8 cellular contexts compared by ENCODE assay signal in the genomic region with DNA sequence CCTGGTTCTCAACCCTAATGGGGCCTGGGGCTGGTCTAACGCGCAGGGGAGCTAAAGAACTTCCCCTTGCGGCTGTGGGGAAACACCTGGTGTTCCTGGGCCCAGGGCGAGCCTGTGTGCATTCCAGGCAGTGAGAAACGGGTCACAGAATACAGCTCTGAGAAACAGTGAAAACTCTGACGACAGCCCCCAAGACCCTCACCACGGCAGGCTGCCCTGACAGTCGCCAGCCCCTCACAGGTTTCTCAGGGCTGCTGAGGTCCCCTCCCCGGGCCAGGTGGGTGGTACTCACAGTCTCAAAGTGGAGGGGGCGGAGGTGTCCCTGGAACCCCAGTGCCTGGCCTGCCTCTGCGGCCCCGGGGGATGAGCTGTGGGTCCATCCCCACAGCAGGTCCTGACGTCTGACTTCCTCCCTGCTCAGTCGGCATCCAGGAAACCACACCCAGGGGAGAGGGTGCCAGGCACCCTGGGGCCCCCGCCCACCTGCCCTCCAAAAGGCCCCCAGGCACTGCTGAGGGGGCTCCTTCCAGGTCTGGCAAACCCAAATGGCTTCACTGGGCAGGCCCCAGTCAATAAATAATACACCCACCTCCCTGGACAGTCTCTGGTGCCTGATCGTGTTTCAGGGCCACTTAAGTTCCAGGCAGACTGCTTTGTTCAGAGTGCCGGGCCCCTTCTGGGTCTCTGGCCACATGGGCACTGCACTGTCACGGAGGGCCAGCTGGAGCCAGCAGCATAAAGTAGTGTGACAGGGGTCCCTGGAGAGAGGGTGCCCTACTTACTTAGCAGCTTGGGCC. TPM values are rescaled to one million over a fixed set of nuclear protein-coding genes. Genes with fewer than 3 reads are reported as not detected.
DNase-seq lines count a peak whose midpoint lies in the region; ATAC-seq and TF ChIP-seq lines count a peak whose summit lies in the region.

No MANE protein-coding gene starts in this region.

- ATAC-seq in GM21717 (IDR thresholded peaks at IDR 0.05; ENCODE audit: unreplicated experiment) (peak; percentile 25), GM18519 (IDR thresholded peaks at IDR 0.05; ENCODE audit: low FRiP score, unreplicated experiment) (no peak), HG03469 (IDR thresholded peaks at IDR 0.05; ENCODE audit: unreplicated experiment) (no peak)
- ATAC-seq in activated naive CD4-positive, alpha-beta T cell treated with anti-CD3 and anti-CD28 coated beads, Interleukin-2, amount 50 U/mL, for 72 hours = peak; percentile 9 to 26
- peak; percentile 44 to 57 for ATAC-seq in naive thymus-derived CD8-positive, alpha-beta T cell

- H3K27ac Mint-ChIP-seq in activated naive CD4-positive, alpha-beta T cell treated with anti-CD3 and anti-CD28 coated beads, Interleukin-2, amount 50 U/mL, for 72 hours = peak overlapping the region; percentile 92 to 97
- H3K27ac Mint-ChIP-seq in naive thymus-derived CD8-positive, alpha-beta T cell = peak overlapping the region; percentile 95 to 99 (median 99)
- no peak overlapping the region for H3K27ac Mint-ChIP-seq in mesothelial cell of epicardium

- H3K9me3 Mint-ChIP-seq in activated naive CD4-positive, alpha-beta T cell treated with anti-CD3 and anti-CD28 coated beads, Interleukin-2, amount 50 U/mL, for 72 hours = no peaks in the 10 kb centered on the region
- no peaks in the 10 kb centered on the region for H3K9me3 Mint-ChIP-seq in naive thymus-derived CD8-positive, alpha-beta T cell
- no peaks in the 10 kb centered on the region for H3K9me3 Mint-ChIP-seq in mesothelial cell of epicardium

- in situ Hi-C loops in G401 (cut with HindIII; ENCODE audit: low sequenced_read_pairs) = no loop called here

- no peaks in the 10 kb centered on the region for H3K27me3 Mint-ChIP-seq in naive thymus-derived CD8-positive, alpha-beta T cell
- no peaks in the 10 kb centered on the region for H3K27me3 Mint-ChIP-seq in mesothelial cell of epicardium (ENCODE audit: low read depth)

- peak; percentile 52 for DNase-seq in NCI-H524 treated with DMSO at 0.1 percent for 48 hours (lab: John Stamatoyannopoulos, UW)
- peak; percentile 30 to 85 for DNase-seq in activated naive CD4-positive, alpha-beta T cell treated with anti-CD3 and anti-CD28 coated beads, Interleukin-2, amount 50 U/mL, for 72 hours (ENCODE audit: low spot score in 2 of 2)
- peak; percentile 30 to 77 (median 60) for DNase-seq in naive thymus-derived CD8-positive, alpha-beta T cell
- DNase-seq in G401 (ENCODE audit: low spot score) = no peak
- no peak for DNase-seq in mesothelial cell of epicardium (ENCODE audit: low spot score in 2 of 2, unreplicated experiment in 2 of 2)

- peaks cover 45 to 77% (median 67%) of the 10 kb centered on the region in 4 donors for H3K4me1 Mint-ChIP-seq in naive thymus-derived CD8-positive, alpha-beta T cell
- peaks cover 11% of the 10 kb centered on the region for H3K4me1 Mint-ChIP-seq in mesothelial cell of epicardium

- POLR2A ChIA-PET in naive thymus-derived CD8-positive, alpha-beta T cell (lab: Charles Lee) = interaction anchor here (0.6 to 2.4 kb wide), 9 partner anchors 10 to 1867 kb away, joined by 3 to 17 read pairs (median 4); partner anchors contain the start of gene RAF1

- no peak for TF ChIP-seq CTCF in mesothelial cell of epicardium (IDR thresholded peaks at IDR 0.05; ENCODE audit: unreplicated experiment)

- H3K36me3 Mint-ChIP-seq in activated naive CD4-positive, alpha-beta T cell treated with anti-CD3 and anti-CD28 coated beads, Interleukin-2, amount 50 U/mL, for 72 hours = peaks cover 0 to 18% of the 10 kb centered on the region in 2 donors
- peaks cover 0 to 5% (median 0%) of the 10 kb centered on the region in 3 donors for H3K36me3 Mint-ChIP-seq in naive thymus-derived CD8-positive, alpha-beta T cell
- H3K36me3 Mint-ChIP-seq in mesothelial cell of epicardium = no peaks in the 10 kb centered on the region

- peak overlapping the region; percentile 80 to 98 (median 90) for H3K4me3 Mint-ChIP-seq in naive thymus-derived CD8-positive, alpha-beta T cell
- no peak overlapping the region for H3K4me3 Mint-ChIP-seq in mesothelial cell of epicardium

RNA-seq across cellular contexts. Expression of gene IQSEC1, which starts 57.7 kb away (rescaled TPM):
- total RNA-seq in activated naive CD4-positive, alpha-beta T cell treated with anti-CD3 and anti-CD28 coated beads, Interleukin-2, amount 50 U/mL, for 72 hours = 10 to 100 TPM; 25.0 to 37.1 TPM
- total RNA-seq in naive thymus-derived CD8-positive, alpha-beta T cell = 10 to 100 TPM; 43.4 to 47.7 TPM
- 10 to 100 TPM; 13.7 to 23.7 (median 15.7) TPM for polyA plus RNA-seq in naive thymus-derived CD8-positive, alpha-beta T cell
- 6.5 and 10.7 TPM in 2 replicates for total RNA-seq in G401 (2014; rRNA removed; shearing (Covaris generic))
- total RNA-seq in mesothelial cell of epicardium = 39.9 to 42.4 TPM (median 41.7 TPM) in 3 replicates

Comparison
In these comparisons a context has a peak if more than half of its experiments do, and no peak if none do; other contexts are left out.
1. ATAC-seq: peak in GM21717 (single experiment), activated naive CD4-positive, alpha-beta T cell treated with anti-CD3 and anti-CD28 coated beads, Interleukin-2, amount 50 U/mL, for 72 hours (2 of 2) and naive thymus-derived CD8-positive, alpha-beta T cell (2 of 2); none in GM18519 (single experiment) and HG03469 (single experiment).
2. DNase-seq: peak in NCI-H524 treated with DMSO at 0.1 percent for 48 hours (single experiment), activated naive CD4-positive, alpha-beta T cell treated with anti-CD3 and anti-CD28 coated beads, Interleukin-2, amount 50 U/mL, for 72 hours (2 of 2) and naive thymus-derived CD8-positive, alpha-beta T cell (10 of 10); none in G401 (single experiment) and mesothelial cell of epicardium (0 of 2).